Comparison of ENCODE assay signal across 31 cellular contexts in genomic region chr15:78311292-78311691, GRCh38. TPM values are rescaled to one million over a fixed set of nuclear protein-coding genes. Genes with fewer than 3 reads are reported as not detected.
"Had no signal": no experiment of that assay in that cellular context is flagged by ENCODE, and none has a peak within 500 bp of the region (broad histone marks: within the 10 kb centered on the region; RNA-seq: fewer than 3 reads in every experiment).

No MANE protein-coding gene starts in this region.

- H3K36me3 ChIP-seq: esophagus muscularis mucosa, gastroesophageal sphincter, heart left ventricle, lower lobe of right lung, prostate gland, right atrium auricular region, thoracic aorta, tibial nerve, upper lobe of left lung had no signal

- H3K9me3 ChIP-seq: esophagus muscularis mucosa, gastroesophageal sphincter, heart left ventricle, lower lobe of right lung, prostate gland, right atrium auricular region, thoracic aorta, tibial nerve, upper lobe of left lung had no signal

- H3K27ac ChIP-seq: coronary artery, esophagus muscularis mucosa, foreskin keratinocyte, gastroesophageal sphincter, heart left ventricle, hepatocyte, lower lobe of right lung, prostate gland, right atrium auricular region, skin epidermis, thoracic aorta, tibial nerve, upper lobe of left lung had no signal

- H2AFZ ChIP-seq: hepatocyte had no signal

- DNase-seq: dermis blood vessel endothelial cell; effector memory CD4-positive, alpha-beta T cell; foreskin keratinocyte; kidney glomerular epithelial cell; left colon; left ventricle myocardium superior; lower lobe of right lung; stimulated activated CD4-positive, alpha-beta T cell treated with anti-CD3 and anti-CD28 coated beads, Interleukin-15, amount 100 ng/mL, for 24 hours; stimulated activated CD4-positive, alpha-beta T cell treated with anti-CD3 and anti-CD28 coated beads, Interleukin-2, amount 100 ng/mL, for 48 hours; stimulated activated naive B cell treated with anti-CD40 and anti-IgM and Interleukin-4, amounts not matched to agents 10 μg/mL and 1 μg/mL and 100 μg/mL, for 72 hours; upper lobe of left lung had no signal

- H3K4me1 ChIP-seq: esophagus muscularis mucosa, foreskin keratinocyte, gastroesophageal sphincter, prostate gland, right atrium auricular region had no signal

- ATAC-seq: foreskin keratinocyte; gastroesophageal sphincter; heart left ventricle; left colon; left ventricle myocardium superior; lower lobe of right lung; natural killer cell treated with Interleukin-12 subunit alpha and Interleukin-12 subunit beta and Interleukin-15 and Interleukin-18, amount 100 ng/mL, for 72 hours; sciatic nerve; stimulated activated naive B cell treated with anti-CD40 and anti-IgM and Interleukin-4, amounts not matched to agents 10 μg/mL and 1 μg/mL and 100 μg/mL, for 72 hours had no signal

- H3K27me3 ChIP-seq: foreskin keratinocyte, hepatocyte, right atrium auricular region, tibial nerve, upper lobe of left lung had no signal

- H3K4me2 ChIP-seq: hepatocyte had no signal

- FAIRE-seq: endothelial cell of umbilical vein, islet of Langerhans, urothelium cell line had no signal

- H3K79me2 ChIP-seq: hepatocyte had no signal

- H3K4me3 ChIP-seq: coronary artery, esophagus muscularis mucosa, gastroesophageal sphincter, heart left ventricle, hepatocyte, lower lobe of right lung, prostate gland, right atrium auricular region, skin epidermis, thoracic aorta, tibial nerve, upper lobe of left lung had no signal

RNA-seq across cellular contexts. Expression of gene CRABP1, which starts 28.9 kb away (rescaled TPM):
- total RNA-seq: dermis blood vessel endothelial cell; endothelial cell of umbilical vein; epithelial cell of proximal tubule; esophagus muscularis mucosa; fibroblast of lung; foreskin keratinocyte; left ventricle myocardium superior; lower lobe of right lung; mononuclear cell; natural killer cell treated with Interleukin-12 subunit alpha and Interleukin-12 subunit beta and Interleukin-15 and Interleukin-18, amount 100 ng/mL, for 72 hours; osteoblast; prostate gland; right atrium auricular region had no signal
- polyA plus RNA-seq: fibroblast of lung, foreskin keratinocyte, heart left ventricle had no signal

RNA-seq across cellular contexts. Expression of gene DNAJA4, which starts 46.9 kb away (rescaled TPM):
- total RNA-seq: neural crest cell had no signal
